ENCODE assay signal across 8 cellular contexts in genomic region chr5:57320552-57320951, GRCh38.
"Had no signal": no experiment of that assay in that cellular context is flagged by ENCODE, and none has a peak within 500 bp of the region (broad histone marks: within the 10 kb centered on the region; RNA-seq: fewer than 3 reads in every experiment).

No MANE protein-coding gene starts in this region.

- ATAC-seq: GM23338, K562 had no signal

- H3K4me3 ChIP-seq: GM23338, K562 had no signal

- H3K4me2 ChIP-seq: GM23338 had no signal

- FAIRE-seq: H1, H54, HTR-8/SVneo, K562 had no signal

- H2AFZ ChIP-seq: GM23338 had no signal

- DNase-seq: H9, HCEC 1CT, KG1 had no signal
